In the genomic region with DNA sequence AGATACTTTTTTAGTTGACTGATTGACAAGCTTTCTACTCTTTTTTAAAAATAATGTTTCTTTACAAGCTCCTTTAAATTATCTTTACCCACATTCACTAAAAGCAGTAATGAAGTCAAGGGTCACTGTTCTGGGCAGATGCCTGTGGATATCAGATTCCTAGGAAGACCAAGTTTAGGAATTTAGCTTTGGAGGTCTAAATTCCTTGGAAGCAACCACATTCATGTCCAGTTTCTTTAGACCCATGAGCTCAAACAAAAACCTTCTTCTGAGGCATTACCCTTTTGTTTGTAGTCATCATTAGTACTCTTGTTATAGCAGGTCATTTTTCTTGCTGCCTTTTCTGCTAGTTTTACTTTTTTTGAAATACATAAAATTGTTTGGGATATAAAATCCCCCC, we compare ENCODE assay signal across 19 cellular contexts.
"Had no signal": no experiment of that assay in that cellular context is flagged by ENCODE, and none has a peak within 500 bp of the region (broad histone marks: within the 10 kb centered on the region; RNA-seq: fewer than 3 reads in every experiment).

No MANE protein-coding gene starts in this region.

- ATAC-seq: activated CD4-positive, CD25-positive, alpha-beta regulatory T cell treated with anti-CD3 and anti-CD28 coated beads, Interleukin-2, amount 50 U/mL, for 24 hours; activated CD8-positive, alpha-beta T cell treated with anti-CD3 and anti-CD28 coated beads for 36 hours had no signal

- DNase-seq: activated CD4-positive, alpha-beta T cell treated with anti-CD3 and anti-CD28 coated beads for 4 hours; activated CD8-positive, alpha-beta memory T cell treated with anti-CD3 and anti-CD28 coated beads, Interleukin-2, amount 50 U/mL, for 4 hours; activated CD8-positive, alpha-beta T cell treated with anti-CD3 and anti-CD28 coated beads for 36 hours; activated effector memory CD4-positive, alpha-beta T cell treated with Interleukin-2 at 50 U/mL for 16 hours; activated naive CD4-positive, alpha-beta T cell; aorta; brain microvascular endothelial cell; Kasumi-1; KBM-7; NCI-H1105 treated with DMSO at 0.1 percent for 48 hours; NCI-H1436 treated with DMSO at 0.1 percent for 48 hours; NCI-H187; NCI-H2081; NCI-H510A treated with DMSO at 0.1 percent for 48 hours; NCI-H69; Peyer's patch; SHP77; SW 1271 had no signal
